Comparison of ENCODE assay signal across 2 cellular contexts in the genomic region with DNA sequence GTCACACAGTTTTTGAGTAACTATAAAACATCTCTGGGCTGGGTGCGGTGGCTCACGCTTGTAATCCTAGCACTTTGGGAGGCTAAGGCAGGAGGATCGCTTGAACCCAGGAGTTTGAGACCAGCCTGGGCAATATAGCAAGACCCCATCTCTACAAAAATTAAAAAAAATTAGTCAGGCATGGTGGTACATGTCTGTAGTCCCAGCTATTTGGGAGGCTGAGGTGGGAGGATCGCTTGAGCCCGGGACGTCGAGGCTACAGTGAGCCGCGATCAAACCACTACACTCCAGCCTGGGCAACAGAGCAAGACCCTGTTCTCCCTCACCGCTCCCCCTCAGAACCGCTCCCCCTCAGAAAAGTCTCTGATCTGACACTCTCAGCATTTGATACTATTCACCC. TPM values are rescaled to one million over a fixed set of nuclear protein-coding genes. Genes with fewer than 3 reads are reported as not detected.
"Had no signal": no experiment of that assay in that cellular context is flagged by ENCODE, and none has a peak within 500 bp of the region (broad histone marks: within the 10 kb centered on the region; RNA-seq: fewer than 3 reads in every experiment).

No MANE protein-coding gene starts in this region.

RNA-seq across cellular contexts. Expression of gene BLACAT1, which starts 26.7 kb away (rescaled TPM):
- total RNA-seq: LHCN-M2, Right ventricle myocardium inferior had no signal
